ENCODE assay signal across 29 cellular contexts in the genomic region with DNA sequence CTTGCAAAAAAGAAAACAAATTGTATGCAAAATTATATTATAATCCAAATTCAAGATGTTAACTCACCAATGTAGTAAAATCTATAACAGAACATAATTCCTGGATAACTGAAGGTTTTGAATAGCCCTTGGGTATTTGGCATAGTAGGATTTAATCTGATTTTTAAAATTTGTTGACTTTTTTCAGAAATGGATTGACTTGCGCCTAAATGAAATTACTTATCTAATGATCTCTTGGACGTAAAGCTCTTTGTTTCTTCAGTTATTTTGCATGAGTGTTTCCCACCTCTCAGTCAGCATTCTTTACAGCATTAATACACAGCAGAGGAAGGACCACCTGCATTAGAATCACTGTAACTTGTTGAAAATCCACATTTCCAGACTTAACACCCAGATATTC.
"Had no signal": no experiment of that assay in that cellular context is flagged by ENCODE, and none has a peak within 500 bp of the region (broad histone marks: within the 10 kb centered on the region; RNA-seq: fewer than 3 reads in every experiment).

No MANE protein-coding gene starts in this region.

- H3K36me3 ChIP-seq: neutrophil, pancreas, prostate gland, right atrium auricular region, spleen, suprapubic skin, tibial artery, transverse colon, upper lobe of right lung, uterus had no signal

- H3K4me1 Mint-ChIP-seq: nephron progenitor cell; neural crest cell; stimulated activated memory B cell treated with anti-CD40 and anti-IgM and Interleukin-4, amounts not matched to agents 10 μg/mL and 1 μg/mL and 100 μg/mL, for 72 hours; stimulated activated naive CD8-positive, alpha-beta T cell treated with anti-CD3 and anti-CD28 coated beads, Interleukin-15, amount 100 ng/mL, for 72 hours had no signal

- H3K4me1 ChIP-seq: pancreas, prostate gland, right atrium auricular region, suprapubic skin, testis, tibial artery, upper lobe of right lung, uterus had no signal

- DNase-seq: nephron progenitor cell; nucleus accumbens; pancreas; stimulated activated CD4-positive, alpha-beta T cell treated with anti-CD3 and anti-CD28 coated beads, Interleukin-12 subunit alpha, Interleukin-12 subunit beta, amount 100 ng/mL, for 4 hours; stimulated activated CD4-positive, alpha-beta T cell treated with anti-CD3 and anti-CD28 coated beads, Interleukin-1b, Interleukin-23, amount 100 ng/mL, for 48 hours; stimulated activated CD4-positive, alpha-beta T cell treated with anti-CD3 and anti-CD28 coated beads, Interleukin-4, amount 100 ng/mL, for 1 hour; stimulated activated CD4-positive, alpha-beta T cell treated with anti-CD3 and anti-CD28 coated beads, Interleukin-4, amount 100 ng/mL, for 4 hours; stimulated activated CD8-positive, alpha-beta memory T cell treated with anti-CD3 and anti-CD28 coated beads, Interleukin-4, amount 100 ng/mL, for 48 hours; stimulated activated naive CD4-positive, alpha-beta T cell; stimulated activated naive CD8-positive, alpha-beta T cell treated with anti-CD3 and anti-CD28 coated beads, Interleukin-15, amount 100 ng/mL, for 72 hours; stimulated activated naive CD8-positive, alpha-beta T cell treated with anti-CD3 and anti-CD28 coated beads, Interleukin-15, Interleukin-2, amounts not matched to agents 100 U/mL and 50 U/mL, for 24 hours; substantia nigra; testis; tibial artery; transverse colon; upper lobe of right lung; uterus had no signal

- H3K4me3 Mint-ChIP-seq: natural killer cell treated with Interleukin-12 subunit alpha and Interleukin-12 subunit beta and Interleukin-15 and Interleukin-18, amount 100 ng/mL, for 72 hours; nephron progenitor cell; neural crest cell; type B pancreatic cell had no signal

- H3K4me2 ChIP-seq: smooth muscle cell had no signal

- ATAC-seq: natural killer cell treated with Interleukin-12 subunit alpha and Interleukin-12 subunit beta and Interleukin-15 and Interleukin-18, amount 100 ng/mL, for 72 hours; sciatic nerve; stimulated activated memory B cell treated with anti-CD40 and anti-IgM and Interleukin-4, amounts not matched to agents 10 μg/mL and 1 μg/mL and 100 μg/mL, for 72 hours; stimulated activated naive CD8-positive, alpha-beta T cell treated with anti-CD3 and anti-CD28 coated beads, Interleukin-15, Interleukin-2, amounts not matched to agents 100 U/mL and 50 U/mL, for 24 hours had no signal

- H3K4me3 ChIP-seq: prostate gland, smooth muscle cell, upper lobe of right lung, uterus had no signal

- H3K9me3 Mint-ChIP-seq: natural killer cell treated with Interleukin-12 subunit alpha and Interleukin-12 subunit beta and Interleukin-15 and Interleukin-18, amount 100 ng/mL, for 72 hours; neural crest cell; stimulated activated memory B cell treated with anti-CD40 and anti-IgM and Interleukin-4, amounts not matched to agents 10 μg/mL and 1 μg/mL and 100 μg/mL, for 72 hours; stimulated activated naive CD8-positive, alpha-beta T cell treated with anti-CD3 and anti-CD28 coated beads, Interleukin-15, amount 100 ng/mL, for 72 hours; type B pancreatic cell had no signal

- H3K27ac Mint-ChIP-seq: natural killer cell treated with Interleukin-12 subunit alpha and Interleukin-12 subunit beta and Interleukin-15 and Interleukin-18, amount 100 ng/mL, for 72 hours; nephron progenitor cell; stimulated activated memory B cell treated with anti-CD40 and anti-IgM and Interleukin-4, amounts not matched to agents 10 μg/mL and 1 μg/mL and 100 μg/mL, for 72 hours; stimulated activated naive CD8-positive, alpha-beta T cell treated with anti-CD3 and anti-CD28 coated beads, Interleukin-15, amount 100 ng/mL, for 72 hours; type B pancreatic cell had no signal

- H3K27ac ChIP-seq: pancreas, prostate gland, right atrium auricular region, skin epidermis, spleen, suprapubic skin, testis, tibial artery, transverse colon, upper lobe of right lung, uterus had no signal

- H3K9me3 ChIP-seq: neutrophil, pancreas, prostate gland, right atrium auricular region, spleen, suprapubic skin, testis, tibial artery, transverse colon, upper lobe of right lung, uterus had no signal

- H3K27me3 ChIP-seq: right atrium auricular region, testis, uterus had no signal

- H3K36me3 Mint-ChIP-seq: natural killer cell treated with Interleukin-12 subunit alpha and Interleukin-12 subunit beta and Interleukin-15 and Interleukin-18, amount 100 ng/mL, for 72 hours; stimulated activated memory B cell treated with anti-CD40 and anti-IgM and Interleukin-4, amounts not matched to agents 10 μg/mL and 1 μg/mL and 100 μg/mL, for 72 hours; type B pancreatic cell had no signal
